17 cellular contexts compared by ENCODE assay signal in genomic region chr5:76808142-76808691, GRCh38. TPM values are rescaled to one million over a fixed set of nuclear protein-coding genes. Genes with fewer than 3 reads are reported as not detected.
DNase-seq lines count a peak whose midpoint lies in the region; ATAC-seq and TF ChIP-seq lines count a peak whose summit lies in the region.
"Had no signal": no experiment of that assay in that cellular context is flagged by ENCODE, and none has a peak within 500 bp of the region (broad histone marks: within the 10 kb centered on the region; RNA-seq: fewer than 3 reads in every experiment).

No MANE protein-coding gene starts in this region.

- no peaks in the 10 kb centered on the region for H3K79me1 ChIP-seq in neuronal stem cell (ENCODE audit: low read depth, low read length)

- no peaks in the 10 kb centered on the region for H3K27me3 ChIP-seq in HUES48 (ENCODE audit: control insufficient read depth, insufficient read depth, low read length)
- no peaks in the 10 kb centered on the region for H3K27me3 ChIP-seq in hepatocyte
- H3K27me3 ChIP-seq in neuronal stem cell (ENCODE audit: control insufficient read depth in 3 of 3, insufficient read depth in 3 of 3, low read depth in 1 of 3, low read length in 3 of 3): no peaks in the 10 kb centered on the region
- H3K27me3 ChIP-seq in left ventricle myocardium inferior (ENCODE audit: low read depth): peaks cover 13% of the 10 kb centered on the region

- H3K14ac ChIP-seq in neuronal stem cell (ENCODE audit: low read length): no peak overlapping the region

- no peak for ATAC-seq in GM18873 (IDR thresholded peaks at IDR 0.05; ENCODE audit: low FRiP score, unreplicated experiment)
- ATAC-seq: HepG2; naive thymus-derived CD4-positive, alpha-beta T cell; Right ventricle myocardium inferior had no signal

- no peak overlapping the region for H3K4ac ChIP-seq in neuronal stem cell (ENCODE audit: low read length)

- H2BK15ac ChIP-seq in neuronal stem cell (ENCODE audit: low read length): no peak overlapping the region

- peak overlapping the region; percentile 98 for H3K27ac ChIP-seq in HUES48 (ENCODE audit: low read depth, low read length)
- peak overlapping the region; percentile 93 for H3K27ac ChIP-seq in hepatocyte
- H3K27ac ChIP-seq in neuronal stem cell (replicated peaks; ENCODE audit: low read length): peak overlapping the region; percentile 90
- H3K27ac ChIP-seq in left ventricle myocardium inferior (replicated peaks): no peak overlapping the region

- no peaks in the 10 kb centered on the region for H3K79me2 ChIP-seq in hepatocyte

- H3K23ac ChIP-seq in neuronal stem cell (ENCODE audit: low read depth, low read length, poor library complexity): no peak overlapping the region

- 50% methylated on average over 5 of the region's 5 CpGs for WGBS in hepatocyte (ENCODE audit: low lambda C conversion rate, missing lambda C conversion rate)
- no CpG with 5 or more reads among the region's 5 CpGs for WGBS in neuronal stem cell (ENCODE audit: extremely low coverage in 2 of 2, insufficient read length in 2 of 2, insufficient replicate concordance in 1 of 2), 2 donors

- H3K18ac ChIP-seq in neuronal stem cell (ENCODE audit: low read length): peak overlapping the region; percentile 58

- H2BK120ac ChIP-seq in neuronal stem cell (ENCODE audit: low read depth, low read length): no peak overlapping the region

- peak overlapping the region; percentile 83 for H3K9ac ChIP-seq in HUES48 (ENCODE audit: low read depth, low read length)
- no peak overlapping the region for H3K9ac ChIP-seq in neuronal stem cell (ENCODE audit: low read depth, low read length, poor library complexity)

- H3K36me3 ChIP-seq in HUES48 (ENCODE audit: control insufficient read depth, insufficient read depth, low read length) (no peaks in the 10 kb centered on the region), hepatocyte (replicated peaks; ENCODE audit: insufficient read depth, low read depth) (no peaks in the 10 kb centered on the region), neuronal stem cell (replicated peaks in 1 of 2; ENCODE audit: control insufficient read depth in 2 of 2, insufficient read depth in 2 of 2, low read length in 2 of 2) (no peaks in the 10 kb centered on the region), left ventricle myocardium inferior (no peaks in the 10 kb centered on the region)

- H2AFZ ChIP-seq in hepatocyte (no peak overlapping the region), neuronal stem cell (ENCODE audit: low read length) (peak overlapping the region; percentile 77)

- peak; percentile 66 for DNase-seq in SK-N-DZ (ENCODE audit: low spot score)
- DNase-seq in hepatocyte (ENCODE audit: low spot score): no peak
- DNase-seq in neuronal stem cell (ENCODE audit: low spot score): no peak
- no peak for DNase-seq in NCI-H2107 treated with DMSO at 0.1 percent for 48 hours (lab: John Stamatoyannopoulos, UW; ENCODE audit: unreplicated experiment)
- DNase-seq in GM20000 (ENCODE audit: low spot score): no peak
- no peak for DNase-seq in left ventricle myocardium inferior
- DNase-seq: cerebellar nuclear complex; naive thymus-derived CD4-positive, alpha-beta T cell; NCI-H1092; NCI-H510A had no signal

- H3K4me3 ChIP-seq in HUES48 (ENCODE audit: low read depth, low read length): peak overlapping the region; percentile 51
- H3K4me3 ChIP-seq in hepatocyte: no peak overlapping the region
- H3K4me3 ChIP-seq in neuronal stem cell (ENCODE audit: low read length in 2 of 2): no peak overlapping the region
- no peak overlapping the region for H3K4me3 ChIP-seq in left ventricle myocardium inferior

- H3K9me2 ChIP-seq in hepatocyte (replicated peaks; ENCODE audit: insufficient read depth): no peaks in the 10 kb centered on the region

- no peaks in the 10 kb centered on the region for H4K20me1 ChIP-seq in hepatocyte (ENCODE audit: insufficient read depth, poor library complexity, severe bottlenecking)

- no peak overlapping the region for H3K4me2 ChIP-seq in hepatocyte
- H3K4me2 ChIP-seq in neuronal stem cell (ENCODE audit: insufficient read depth, low read length, poor library complexity, severe bottlenecking): peak overlapping the region; percentile 28

- TF ChIP-seq CTCF in hepatocyte (IDR thresholded peaks at IDR 0.05; ENCODE audit: poor library complexity): no peak
- TF ChIP-seq CTCF in GM20000 (IDR thresholded peaks at IDR 0.05; ENCODE audit: extremely low read depth, missing control alignments): no peak
- no peak for TF ChIP-seq CTCF in left ventricle myocardium inferior (IDR thresholded peaks at IDR 0.05; ENCODE audit: borderline replicate concordance)

- H4K8ac ChIP-seq in neuronal stem cell (ENCODE audit: low read depth, low read length): no peak overlapping the region

- no peak overlapping the region for H2BK5ac ChIP-seq in neuronal stem cell (ENCODE audit: low read length)

- H4K91ac ChIP-seq in neuronal stem cell (ENCODE audit: low read depth, low read length, poor library complexity): peak overlapping the region; percentile 11

- intact Hi-C loops in left ventricle myocardium inferior (cut with micrococcal nuclease): no loop called here

- H2AK5ac ChIP-seq in neuronal stem cell (ENCODE audit: low read depth, low read length): no peak overlapping the region

- H3K9me3 ChIP-seq in HUES48 (ENCODE audit: control insufficient read depth, insufficient read depth, low read length): 0 out of 2 replicates have a peak, but pooled peaks cover 9% of the 10 kb centered on the region
- no peaks in the 10 kb centered on the region for H3K9me3 ChIP-seq in hepatocyte (ENCODE audit: low read depth)
- H3K9me3 ChIP-seq in neuronal stem cell (replicated peaks in 1 of 2; ENCODE audit: control insufficient read depth in 2 of 2, insufficient read depth in 1 of 2, low read depth in 1 of 2, low read length in 2 of 2): peaks cover 3 to 9% of the 10 kb centered on the region in 2 donors
- no peaks in the 10 kb centered on the region for H3K9me3 ChIP-seq in left ventricle myocardium inferior (replicated peaks)

- H2BK12ac ChIP-seq in neuronal stem cell (ENCODE audit: low read length): no peak overlapping the region

- H3K4me1 ChIP-seq in HUES48 (ENCODE audit: control insufficient read depth, insufficient read depth, low read length) (peaks cover 36% of the 10 kb centered on the region), hepatocyte (ENCODE audit: insufficient read depth) (peaks cover 11% of the 10 kb centered on the region), neuronal stem cell (ENCODE audit: control insufficient read depth in 2 of 2, insufficient read depth in 1 of 2, low read depth in 1 of 2, low read length in 2 of 2) (peaks cover 21 to 29% of the 10 kb centered on the region in 2 donors), left ventricle myocardium inferior (no peaks in the 10 kb centered on the region)

RNA-seq across cellular contexts. Expression of gene F2RL1, which starts 10.6 kb away (rescaled TPM):
- not detected in 2 replicates for polyA plus RNA-seq in SK-N-DZ (2014; cell fraction: cytosol; rRNA removed)
- polyA plus RNA-seq in SK-N-DZ (2014; cell fraction: nucleus; rRNA removed): not detected in 2 replicates
- total RNA-seq in hepatocyte (210 and 235 TPM in 2 replicates), left ventricle myocardium inferior (2.0 TPM)
- 88.0 and 130 TPM in 2 replicates for polyA plus RNA-seq in hepatocyte
- 2.7 TPM for polyA plus RNA-seq in neuronal stem cell (2013, experiment 1 of 2)
- 2.9 TPM for polyA plus RNA-seq in neuronal stem cell (2013, experiment 2 of 2)

RNA-seq across cellular contexts. Expression of gene S100Z, which starts 41.6 kb away (rescaled TPM):
- polyA plus RNA-seq in SK-N-DZ (2014; cell fraction: cytosol; rRNA removed): not detected in 2 replicates
- polyA plus RNA-seq in SK-N-DZ (2014; cell fraction: nucleus; rRNA removed): not detected in 2 replicates
- 0.32 and 1.4 TPM in 2 replicates for total RNA-seq in hepatocyte
- 0.39 and 0.51 TPM in 2 replicates for polyA plus RNA-seq in hepatocyte
- polyA plus RNA-seq in neuronal stem cell (2013, experiment 1 of 2): not detected
- polyA plus RNA-seq in neuronal stem cell (2013, experiment 2 of 2): not detected
- not detected for total RNA-seq in left ventricle myocardium inferior
- total RNA-seq: fibroblast of lung, HepG2, kidney epithelial cell, Right ventricle myocardium inferior, skeletal muscle tissue had no signal
- polyA plus RNA-seq: fibroblast of lung; naive thymus-derived CD4-positive, alpha-beta T cell had no signal

Comparison
In these comparisons a context has a peak if more than half of its experiments do, and no peak if none do; other contexts are left out.
1. RNA of gene F2RL1, which starts 10.6 kb away (total RNA-seq): 210 to 235 TPM in hepatocyte; 2.0 TPM in left ventricle myocardium inferior (single experiment); every median in the first group is over 10 times any median in the second.